12 cellular contexts compared by ENCODE assay signal in the genomic region with DNA sequence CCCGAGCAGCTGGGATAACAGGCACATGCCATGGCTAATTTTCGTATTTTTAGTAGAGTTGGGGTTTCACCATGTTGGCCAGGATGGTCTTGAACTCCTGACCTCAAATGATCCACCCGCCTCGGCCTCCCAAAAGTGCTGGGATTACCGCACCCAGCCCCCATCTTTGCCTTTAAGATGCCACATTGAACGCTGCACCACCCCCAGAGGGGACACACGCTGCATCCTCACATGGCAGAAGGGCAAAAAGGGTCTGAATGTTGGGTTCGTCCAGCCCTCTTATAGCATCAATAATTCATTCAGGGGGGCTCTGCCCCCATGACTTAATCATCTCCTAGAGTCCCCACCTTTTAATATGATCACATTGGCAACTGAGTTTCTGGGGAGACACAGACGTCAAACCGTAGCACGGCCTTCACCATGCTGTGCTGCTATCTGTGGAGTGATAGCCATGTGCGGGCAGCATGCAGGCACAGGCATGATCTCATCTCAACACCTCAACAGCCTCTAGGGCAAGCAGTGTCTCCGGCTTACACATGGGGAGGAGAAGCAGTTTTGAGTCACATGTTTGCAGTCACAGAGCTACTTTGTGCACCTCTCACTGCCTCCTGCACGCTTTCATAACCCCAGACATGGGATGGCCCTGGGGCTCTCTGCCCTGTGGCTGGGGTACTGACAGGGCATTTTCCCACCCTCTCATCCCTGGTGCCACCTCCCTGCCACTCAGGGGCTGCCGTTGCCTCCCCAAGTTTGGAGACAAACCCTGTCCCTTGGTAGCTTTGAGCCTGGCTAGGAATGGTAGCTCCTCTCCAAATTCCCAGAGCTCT. TPM values are rescaled to one million over a fixed set of nuclear protein-coding genes. Genes with fewer than 3 reads are reported as not detected.
DNase-seq lines count a peak whose midpoint lies in the region; ATAC-seq and TF ChIP-seq lines count a peak whose summit lies in the region.
"Had no signal": no experiment of that assay in that cellular context is flagged by ENCODE, and none has a peak within 500 bp of the region (broad histone marks: within the 10 kb centered on the region; RNA-seq: fewer than 3 reads in every experiment).

No MANE protein-coding gene starts in this region.

- DNase-seq in AG20443 (ENCODE audit: low spot score) (peak; percentile 69), HCT116 (ENCODE audit: low read depth, low spot score) (no peak), lung (ENCODE audit: low spot score) (peak; percentile 17), NCI-H128 (lab: John Stamatoyannopoulos, UW; ENCODE audit: unreplicated experiment) (no peak), COLO829 (ENCODE audit: low spot score) (no peak)
- DNase-seq in activated T-cell treated with anti-CD3 and anti-CD28 coated beads, Interleukin-2, amount 50 U/mL, for 4 hours = peak; percentile 6
- DNase-seq: amygdala, RPMI8226 had no signal

- H3K4me3 Mint-ChIP-seq in activated T-cell treated with anti-CD3 and anti-CD28 coated beads, Interleukin-2, amount 50 U/mL, for 4 hours = no peak overlapping the region

- no peak overlapping the region for H3K4me3 ChIP-seq in HCT116 (replicated peaks in 1 of 2; ENCODE audit: low read depth in 1 of 2, low read length in 2 of 2)
- H3K4me3 ChIP-seq in lung = no peak overlapping the region
- H3K4me3 ChIP-seq: heart right ventricle had no signal

- peaks cover 35% of the 10 kb centered on the region for H3K4me1 Mint-ChIP-seq in activated T-cell treated with anti-CD3 and anti-CD28 coated beads, Interleukin-2, amount 50 U/mL, for 4 hours (ENCODE audit: low read depth)

- RAD21 ChIA-PET in HCT116 (lab: Charles Lee; ENCODE audit: low non-redundant PET in 1 of 2, low total read pairs in 2 of 2, uncharacterized antibody in 2 of 2, unreplicated experiment in 2 of 2) = interaction anchor here in 1 of 2 experiments (0.6 kb wide), 1 partner anchor 207 kb away, joined by 3 read pairs; no protein-coding TSS in a partner anchor

- H3K9me3 ChIP-seq in HCT116 (ENCODE audit: control insufficient read depth in 1 of 2, insufficient read depth in 1 of 2, low read depth in 1 of 2, low read length in 2 of 2) = no peaks in the 10 kb centered on the region
- H3K9me3 ChIP-seq in lung (ENCODE audit: control insufficient read depth in 2 of 2, insufficient read depth in 1 of 2, low read length in 1 of 2) = no peaks in the 10 kb centered on the region

- no peak for TF ChIP-seq POLR2A in HCT116 (IDR thresholded peaks at IDR 0.05; ENCODE audit: borderline replicate concordance, extremely low read depth, insufficient read depth, insufficient read length)

- BruUV-seq in HCT116 (replicated peaks; lab: Mats Ljungman, UMichigan) = no TSS peak

- H3K4me2 ChIP-seq in HCT116 (ENCODE audit: low read length) = peak overlapping the region; percentile 28

- no peak overlapping the region for H2AFZ ChIP-seq in HCT116 (ENCODE audit: low read depth, low read length, poor library complexity, severe bottlenecking)
- H2AFZ ChIP-seq: parathyroid adenoma had no signal

- POLR2A ChIA-PET in HCT116 (lab: Charles Lee) = no interaction called here

- TF ChIP-seq CTCF in HCT116 (IDR thresholded peaks at IDR 0.05 in 2 of 3, conservative IDR thresholded peaks at IDR 0.05 in 1 of 3; ENCODE audit: borderline replicate concordance in 1 of 3, insufficient read depth in 1 of 3, low read depth in 2 of 3, low read length in 2 of 3) (no peak), lung (IDR thresholded peaks at IDR 0.05; ENCODE audit: control extremely low read depth, extremely low read depth) (no peak)

- no peaks in the 10 kb centered on the region for H3K9me2 ChIP-seq in HCT116 (ENCODE audit: insufficient read depth)

- CTCF ChIA-PET in HCT116 (lab: Charles Lee) = no interaction called here

- ATAC-seq in HCT116 (no peak), lung (ENCODE audit: insufficient read depth, low FRiP score) (no peak), GM19455 (IDR thresholded peaks at IDR 0.05; ENCODE audit: unreplicated experiment) (no peak), HG02885 (IDR thresholded peaks at IDR 0.05; ENCODE audit: poor library complexity, unreplicated experiment) (no peak)
- peak; percentile 68 to 74 for ATAC-seq in activated T-cell treated with anti-CD3 and anti-CD28 coated beads, Interleukin-2, amount 50 U/mL, for 4 hours
- ATAC-seq: heart right ventricle had no signal

- H3K27ac ChIP-seq in HCT116 (ENCODE audit: low read depth, low read length) (no peak overlapping the region), lung (ENCODE audit: low read depth in 1 of 2, low read length in 1 of 2) (no peak overlapping the region)
- H3K27ac ChIP-seq: heart right ventricle, parathyroid adenoma had no signal

- H3K9me3 Mint-ChIP-seq in activated T-cell treated with anti-CD3 and anti-CD28 coated beads, Interleukin-2, amount 50 U/mL, for 4 hours = no peaks in the 10 kb centered on the region

- H3K27me3 Mint-ChIP-seq in activated T-cell treated with anti-CD3 and anti-CD28 coated beads, Interleukin-2, amount 50 U/mL, for 4 hours (ENCODE audit: low read depth) = no peaks in the 10 kb centered on the region

- no peaks in the 10 kb centered on the region for H4K20me1 ChIP-seq in HCT116 (ENCODE audit: insufficient read depth)

- H3K36me3 Mint-ChIP-seq in activated T-cell treated with anti-CD3 and anti-CD28 coated beads, Interleukin-2, amount 50 U/mL, for 4 hours (ENCODE audit: insufficient read depth) = peaks cover 37% of the 10 kb centered on the region

- 81 to 86% methylated on average over 15 of the region's 15 CpGs for WGBS in lung, 2 donors

- H3K27me3 ChIP-seq in HCT116 (ENCODE audit: insufficient read depth, low read length) (no peaks in the 10 kb centered on the region), lung (ENCODE audit: control insufficient read depth, insufficient read depth) (no peaks in the 10 kb centered on the region)

- intact Hi-C loops in HCT116 (cut with micrococcal nuclease) = no loop called here

- H3K79me2 ChIP-seq in HCT116 (ENCODE audit: insufficient read depth, low read length) = no peaks in the 10 kb centered on the region
- H3K79me2 ChIP-seq: parathyroid adenoma had no signal

- no peak for TF ChIP-seq RAD21 in HCT116 (IDR thresholded peaks at IDR 0.05; ENCODE audit: low read depth)

- H3K4me1 ChIP-seq in HCT116 (ENCODE audit: control insufficient read depth in 1 of 2, insufficient read depth in 2 of 2, low read length in 2 of 2) (peaks cover 0 to 15% of the 10 kb centered on the region in 2 experiments; a peak in 3 of 4 replicates), lung (ENCODE audit: control insufficient read depth in 2 of 2, insufficient read depth in 2 of 2, low read length in 2 of 2) (no peaks in the 10 kb centered on the region)
- H3K4me1 ChIP-seq: parathyroid adenoma had no signal

- H3K9ac ChIP-seq in HCT116 (ENCODE audit: low read length) = no peak overlapping the region
- H3K9ac ChIP-seq: parathyroid adenoma had no signal

- H3K36me3 ChIP-seq in HCT116 (ENCODE audit: control insufficient read depth in 1 of 2, insufficient read depth in 2 of 2, low read length in 2 of 2) = no peaks in the 10 kb centered on the region
- no peaks in the 10 kb centered on the region for H3K36me3 ChIP-seq in lung (ENCODE audit: control insufficient read depth in 2 of 2, insufficient read depth in 2 of 2, low read length in 2 of 2)

TF ChIP-seq in HCT116, 20 proteins besides CTCF, POLR2A, EP300 and RAD21:
- TF ChIP-seq REST (IDR thresholded peaks at IDR 0.05; ENCODE audit: low read depth) = no peak

RNA-seq across cellular contexts. Expression of gene IL21R, which starts 30.0 kb away (rescaled TPM):
- total RNA-seq in HCT116 (2021; ENCODE audit: unreplicated experiment) = 1.2 TPM
- 0.76 and 1.5 TPM in 2 replicates for polyA plus RNA-seq in HCT116 (2012)
- 10 to 100 TPM; 90.7 to 94.9 (median 91.4) TPM for total RNA-seq in activated T-cell treated with anti-CD3 and anti-CD28 coated beads, Interleukin-2, amount 50 U/mL, for 4 hours
- 1 to 10 TPM; 3.4 to 6.3 TPM for total RNA-seq in lung
- polyA plus RNA-seq in lung = 1 to 10 TPM; 1.0 to 4.6 TPM

Comparison
In these comparisons a context has a peak if more than half of its experiments do, and no peak if none do; other contexts are left out.
1. DNase-seq: peak in AG20443 (single experiment), activated T-cell treated with anti-CD3 and anti-CD28 coated beads, Interleukin-2, amount 50 U/mL, for 4 hours (single experiment) and lung (single experiment); none in HCT116 (single experiment), NCI-H128 (single experiment) and COLO829 (single experiment).
2. ATAC-seq: peak in activated T-cell treated with anti-CD3 and anti-CD28 coated beads, Interleukin-2, amount 50 U/mL, for 4 hours (2 of 2); none in HCT116 (single experiment), lung (single experiment), GM19455 (single experiment) and HG02885 (single experiment).
3. RNA of gene IL21R, which starts 30.0 kb away (total RNA-seq): 90.7 to 94.9 TPM in activated T-cell treated with anti-CD3 and anti-CD28 coated beads, Interleukin-2, amount 50 U/mL, for 4 hours; 3.4 to 6.3 TPM in lung and 1.2 TPM in HCT116 (single experiment); every median in the first group is over 10 times any median in the second.